ENCODE assay signal across 8 cellular contexts in genomic region chr2:168246072-168246482, GRCh38. TPM values are rescaled to one million over a fixed set of nuclear protein-coding genes. Genes with fewer than 3 reads are reported as not detected.
DNase-seq lines count a peak whose midpoint lies in the region; ATAC-seq and TF ChIP-seq lines count a peak whose summit lies in the region.

No MANE protein-coding gene starts in this region.

- peaks cover 44% of the 10 kb centered on the region for H3K4me1 Mint-ChIP-seq in WTC11
- peaks cover 27% of the 10 kb centered on the region for H3K4me1 Mint-ChIP-seq in stimulated activated effector memory CD8-positive, alpha-beta T cell treated with anti-CD3 and anti-CD28 coated beads, Interleukin-12 subunit alpha, Interleukin-12 subunit beta, amount 100 ng/mL, for 72 hours

- DNase-seq in NCI-H1092 treated with DMSO at 0.1 percent for 48 hours (lab: John Stamatoyannopoulos, UW), result peak; percentile 50
- no peak for DNase-seq in NCI-H1092 (lab: John Stamatoyannopoulos, UW)
- no peak for DNase-seq in WTC11 (ENCODE audit: low spot score)
- no peak for DNase-seq in right cardiac atrium
- no peak for DNase-seq in stimulated activated effector memory CD8-positive, alpha-beta T cell treated with anti-CD3 and anti-CD28 coated beads, Interleukin-12 subunit alpha, Interleukin-12 subunit beta, amount 100 ng/mL, for 72 hours (ENCODE audit: low spot score in 2 of 2)
- no peak for DNase-seq in SIG-M5 treated with dmso at 0.1 percent for 504 hours (lab: John Stamatoyannopoulos, UW; ENCODE audit: unreplicated experiment)
- no peak for DNase-seq in superior temporal gyrus (ENCODE audit: extremely low spot score)
- no peak for DNase-seq in NCI-H1930 (lab: John Stamatoyannopoulos, UW)

- ATAC-seq in WTC11 (no peak; the same call in 1 of the 2 replicates), right cardiac atrium (no peak)
- ATAC-seq in stimulated activated effector memory CD8-positive, alpha-beta T cell treated with anti-CD3 and anti-CD28 coated beads, Interleukin-12 subunit alpha, Interleukin-12 subunit beta, amount 100 ng/mL, for 72 hours, result no peak

- H3K27me3 Mint-ChIP-seq in WTC11 (ENCODE audit: low read depth), result no peaks in the 10 kb centered on the region; the same call in 1 of the 2 replicates

- CTCF ChIA-PET in WTC11 (lab: Charles Lee), result no interaction called here

- no peaks in the 10 kb centered on the region for H3K36me3 Mint-ChIP-seq in WTC11
- peaks cover 12% of the 10 kb centered on the region for H3K36me3 Mint-ChIP-seq in stimulated activated effector memory CD8-positive, alpha-beta T cell treated with anti-CD3 and anti-CD28 coated beads, Interleukin-12 subunit alpha, Interleukin-12 subunit beta, amount 100 ng/mL, for 72 hours

- POLR2A ChIA-PET in WTC11 (lab: Charles Lee), result interaction anchor here (0.7 kb wide), 1 partner anchor 75 kb away, joined by 3 read pairs; no protein-coding TSS in a partner anchor

- H3K27ac Mint-ChIP-seq in WTC11, result peak overlapping the region; percentile 32
- H3K27ac Mint-ChIP-seq in stimulated activated effector memory CD8-positive, alpha-beta T cell treated with anti-CD3 and anti-CD28 coated beads, Interleukin-12 subunit alpha, Interleukin-12 subunit beta, amount 100 ng/mL, for 72 hours, result peak overlapping the region; percentile 83

- H3K4me3 ChIP-seq in right cardiac atrium (ENCODE audit: low read length), result peak overlapping the region; percentile 99

- H3K4me3 Mint-ChIP-seq in WTC11, result peak overlapping the region; percentile 91
- H3K4me3 Mint-ChIP-seq in stimulated activated effector memory CD8-positive, alpha-beta T cell treated with anti-CD3 and anti-CD28 coated beads, Interleukin-12 subunit alpha, Interleukin-12 subunit beta, amount 100 ng/mL, for 72 hours, result peak overlapping the region; percentile 90

- H3K9me3 Mint-ChIP-seq in WTC11, result no peaks in the 10 kb centered on the region
- H3K9me3 Mint-ChIP-seq in stimulated activated effector memory CD8-positive, alpha-beta T cell treated with anti-CD3 and anti-CD28 coated beads, Interleukin-12 subunit alpha, Interleukin-12 subunit beta, amount 100 ng/mL, for 72 hours, result no peaks in the 10 kb centered on the region

- WGBS in right cardiac atrium, result 21% methylated on average over 11 of the region's 11 CpGs

- H3K27ac ChIP-seq in right cardiac atrium (ENCODE audit: low read length), result peak overlapping the region; percentile 74

- intact Hi-C loops in right cardiac atrium (cut with DNase I), result loop anchor here in 1 of 4 donors (10.0 kb wide), 1 partner anchor 101 kb away; no protein-coding TSS in a partner anchor

- TF ChIP-seq CTCF in WTC11 (IDR thresholded peaks at IDR 0.05), result no peak

- no peaks in the 10 kb centered on the region for H3K27me3 ChIP-seq in right cardiac atrium (ENCODE audit: control insufficient read depth, insufficient read depth)

- H3K4me1 ChIP-seq in right cardiac atrium (ENCODE audit: control insufficient read depth, insufficient read depth, low read length), result peaks cover 8% of the 10 kb centered on the region

- H3K9me3 ChIP-seq in right cardiac atrium (ENCODE audit: control insufficient read depth, low read length), result no peaks in the 10 kb centered on the region

TF ChIP-seq in WTC11, 78 proteins besides CTCF, POLR2A, EP300 and RAD21:
- TF ChIP-seq, protein P1, sequence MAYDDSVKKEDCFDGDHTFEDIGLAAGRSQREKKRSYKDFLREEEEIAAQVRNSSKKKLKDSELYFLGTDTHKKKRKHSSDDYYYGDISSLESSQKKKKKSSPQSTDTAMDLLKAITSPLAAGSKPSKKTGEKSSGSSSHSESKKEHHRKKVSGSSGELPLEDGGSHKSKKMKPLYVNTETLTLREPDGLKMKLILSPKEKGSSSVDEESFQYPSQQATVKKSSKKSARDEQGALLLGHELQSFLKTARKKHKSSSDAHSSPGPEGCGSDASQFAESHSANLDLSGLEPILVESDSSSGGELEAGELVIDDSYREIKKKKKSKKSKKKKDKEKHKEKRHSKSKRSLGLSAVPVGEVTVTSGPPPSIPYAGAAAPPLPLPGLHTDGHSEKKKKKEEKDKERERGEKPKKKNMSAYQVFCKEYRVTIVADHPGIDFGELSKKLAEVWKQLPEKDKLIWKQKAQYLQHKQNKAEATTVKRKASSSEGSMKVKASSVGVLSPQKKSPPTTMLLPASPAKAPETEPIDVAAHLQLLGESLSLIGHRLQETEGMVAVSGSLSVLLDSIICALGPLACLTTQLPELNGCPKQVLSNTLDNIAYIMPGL (CRISPR knock-in tag; IDR thresholded peaks at IDR 0.05), result no peak

RNA-seq across cellular contexts. Expression of gene STK39, which starts 1.3 kb away (rescaled TPM):
- 20.5 to 22.1 TPM (median 21.6 TPM) in 3 replicates for total RNA-seq in WTC11 (2021)
- 10 to 100 TPM in 2 of 4 donors, 1 to 10 TPM in 2; 9.0 to 10.4 (median 10.1) TPM for total RNA-seq in right cardiac atrium
- 10.5 TPM for polyA plus RNA-seq in right cardiac atrium
